Comparison of ENCODE assay signal across 2 cellular contexts in the genomic region with DNA sequence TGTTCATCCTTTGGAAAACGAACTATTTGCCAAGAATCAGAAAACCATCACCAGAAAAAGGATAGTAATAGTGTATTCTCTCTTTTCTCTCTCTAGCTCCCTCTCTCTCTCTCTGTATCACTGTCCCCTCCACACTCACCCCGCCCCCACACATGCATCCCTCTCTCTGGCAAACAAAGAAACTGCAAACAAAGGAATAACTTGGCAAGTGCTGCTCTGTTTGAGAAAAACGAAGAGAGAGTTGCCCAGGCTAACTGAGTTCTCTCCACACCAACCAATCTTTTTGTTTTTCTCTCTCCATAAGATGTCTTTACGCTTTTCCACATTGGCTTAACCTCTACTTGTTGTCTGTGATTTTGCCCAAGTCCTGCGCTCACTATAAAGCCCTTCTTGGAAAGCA.
TF ChIP-seq lines count a peak whose summit lies in the region.

No MANE protein-coding gene starts in this region.

TF ChIP-seq in GM23338, 12 proteins besides CTCF, POLR2A, EP300 and RAD21:
- TF ChIP-seq, protein P1, sequence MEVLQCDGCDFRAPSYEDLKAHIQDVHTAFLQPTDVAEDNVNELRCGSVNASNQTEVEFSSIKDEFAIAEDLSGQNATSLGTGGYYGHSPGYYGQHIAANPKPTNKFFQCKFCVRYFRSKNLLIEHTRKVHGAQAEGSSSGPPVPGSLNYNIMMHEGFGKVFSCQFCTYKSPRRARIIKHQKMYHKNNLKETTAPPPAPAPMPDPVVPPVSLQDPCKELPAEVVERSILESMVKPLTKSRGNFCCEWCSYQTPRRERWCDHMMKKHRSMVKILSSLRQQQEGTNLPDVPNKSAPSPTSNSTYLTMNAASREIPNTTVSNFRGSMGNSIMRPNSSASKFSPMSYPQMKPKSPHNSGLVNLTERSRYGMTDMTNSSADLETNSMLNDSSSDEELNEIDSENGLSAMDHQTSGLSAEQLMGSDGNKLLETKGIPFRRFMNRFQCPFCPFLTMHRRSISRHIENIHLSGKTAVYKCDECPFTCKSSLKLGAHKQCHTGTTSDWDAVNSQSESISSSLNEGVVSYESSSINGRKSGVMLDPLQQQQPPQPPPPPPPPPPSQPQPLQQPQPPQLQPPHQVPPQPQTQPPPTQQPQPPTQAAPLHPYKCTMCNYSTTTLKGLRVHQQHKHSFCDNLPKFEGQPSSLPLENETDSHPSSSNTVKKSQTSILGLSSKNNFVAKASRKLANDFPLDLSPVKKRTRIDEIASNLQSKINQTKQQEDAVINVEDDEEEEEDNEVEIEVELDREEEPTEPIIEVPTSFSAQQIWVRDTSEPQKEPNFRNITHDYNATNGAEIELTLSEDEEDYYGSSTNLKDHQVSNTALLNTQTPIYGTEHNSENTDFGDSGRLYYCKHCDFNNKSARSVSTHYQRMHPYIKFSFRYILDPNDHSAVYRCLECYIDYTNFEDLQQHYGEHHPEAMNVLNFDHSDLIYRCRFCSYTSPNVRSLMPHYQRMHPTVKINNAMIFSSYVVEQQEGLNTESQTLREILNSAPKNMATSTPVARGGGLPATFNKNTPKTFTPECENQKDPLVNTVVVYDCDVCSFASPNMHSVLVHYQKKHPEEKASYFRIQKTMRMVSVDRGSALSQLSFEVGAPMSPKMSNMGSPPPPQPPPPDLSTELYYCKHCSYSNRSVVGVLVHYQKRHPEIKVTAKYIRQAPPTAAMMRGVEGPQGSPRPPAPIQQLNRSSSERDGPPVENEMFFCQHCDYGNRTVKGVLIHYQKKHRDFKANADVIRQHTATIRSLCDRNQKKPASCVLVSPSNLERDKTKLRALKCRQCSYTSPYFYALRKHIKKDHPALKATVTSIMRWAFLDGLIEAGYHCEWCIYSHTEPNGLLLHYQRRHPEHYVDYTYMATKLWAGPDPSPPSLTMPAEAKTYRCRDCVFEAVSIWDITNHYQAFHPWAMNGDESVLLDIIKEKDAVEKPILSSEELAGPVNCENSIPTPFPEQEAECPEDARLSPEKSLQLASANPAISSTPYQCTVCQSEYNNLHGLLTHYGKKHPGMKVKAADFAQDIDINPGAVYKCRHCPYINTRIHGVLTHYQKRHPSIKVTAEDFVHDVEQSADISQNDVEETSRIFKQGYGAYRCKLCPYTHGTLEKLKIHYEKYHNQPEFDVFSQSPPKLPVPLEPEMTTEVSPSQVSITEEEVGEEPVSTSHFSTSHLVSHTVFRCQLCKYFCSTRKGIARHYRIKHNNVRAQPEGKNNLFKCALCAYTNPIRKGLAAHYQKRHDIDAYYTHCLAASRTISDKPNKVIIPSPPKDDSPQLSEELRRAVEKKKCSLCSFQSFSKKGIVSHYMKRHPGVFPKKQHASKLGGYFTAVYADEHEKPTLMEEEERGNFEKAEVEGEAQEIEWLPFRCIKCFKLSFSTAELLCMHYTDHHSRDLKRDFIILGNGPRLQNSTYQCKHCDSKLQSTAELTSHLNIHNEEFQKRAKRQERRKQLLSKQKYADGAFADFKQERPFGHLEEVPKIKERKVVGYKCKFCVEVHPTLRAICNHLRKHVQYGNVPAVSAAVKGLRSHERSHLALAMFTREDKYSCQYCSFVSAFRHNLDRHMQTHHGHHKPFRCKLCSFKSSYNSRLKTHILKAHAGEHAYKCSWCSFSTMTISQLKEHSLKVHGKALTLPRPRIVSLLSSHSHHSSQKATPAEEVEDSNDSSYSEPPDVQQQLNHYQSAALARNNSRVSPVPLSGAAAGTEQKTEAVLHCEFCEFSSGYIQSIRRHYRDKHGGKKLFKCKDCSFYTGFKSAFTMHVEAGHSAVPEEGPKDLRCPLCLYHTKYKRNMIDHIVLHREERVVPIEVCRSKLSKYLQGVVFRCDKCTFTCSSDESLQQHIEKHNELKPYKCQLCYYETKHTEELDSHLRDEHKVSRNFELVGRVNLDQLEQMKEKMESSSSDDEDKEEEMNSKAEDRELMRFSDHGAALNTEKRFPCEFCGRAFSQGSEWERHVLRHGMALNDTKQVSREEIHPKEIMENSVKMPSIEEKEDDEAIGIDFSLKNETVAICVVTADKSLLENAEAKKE (CRISPR knock-in tag; IDR thresholded peaks at IDR 0.05): peak; percentile 56
- TF ChIP-seq, protein P2, sequence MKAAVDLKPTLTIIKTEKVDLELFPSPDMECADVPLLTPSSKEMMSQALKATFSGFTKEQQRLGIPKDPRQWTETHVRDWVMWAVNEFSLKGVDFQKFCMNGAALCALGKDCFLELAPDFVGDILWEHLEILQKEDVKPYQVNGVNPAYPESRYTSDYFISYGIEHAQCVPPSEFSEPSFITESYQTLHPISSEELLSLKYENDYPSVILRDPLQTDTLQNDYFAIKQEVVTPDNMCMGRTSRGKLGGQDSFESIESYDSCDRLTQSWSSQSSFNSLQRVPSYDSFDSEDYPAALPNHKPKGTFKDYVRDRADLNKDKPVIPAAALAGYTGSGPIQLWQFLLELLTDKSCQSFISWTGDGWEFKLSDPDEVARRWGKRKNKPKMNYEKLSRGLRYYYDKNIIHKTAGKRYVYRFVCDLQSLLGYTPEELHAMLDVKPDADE (IDR thresholded peaks at IDR 0.05): no peak

TF ChIP-seq in SK-N-SH, 30 proteins besides CTCF, POLR2A, EP300 and RAD21:
- no peak for TF ChIP-seq YY1 (IDR thresholded peaks at IDR 0.05; ENCODE audit: low read depth)
- TF ChIP-seq RXRA (IDR thresholded peaks at IDR 0.05; ENCODE audit: borderline replicate concordance, low read depth): no peak
- no peak for TF ChIP-seq NRF1 (IDR thresholded peaks at IDR 0.05; ENCODE audit: low read depth, low read length)
- TF ChIP-seq ELF1 (IDR thresholded peaks at IDR 0.05): no peak
- TF ChIP-seq, protein P3, sequence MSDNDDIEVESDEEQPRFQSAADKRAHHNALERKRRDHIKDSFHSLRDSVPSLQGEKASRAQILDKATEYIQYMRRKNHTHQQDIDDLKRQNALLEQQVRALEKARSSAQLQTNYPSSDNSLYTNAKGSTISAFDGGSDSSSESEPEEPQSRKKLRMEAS (IDR thresholded peaks at IDR 0.05; ENCODE audit: low read depth): no peak
- TF ChIP-seq, protein P4, sequence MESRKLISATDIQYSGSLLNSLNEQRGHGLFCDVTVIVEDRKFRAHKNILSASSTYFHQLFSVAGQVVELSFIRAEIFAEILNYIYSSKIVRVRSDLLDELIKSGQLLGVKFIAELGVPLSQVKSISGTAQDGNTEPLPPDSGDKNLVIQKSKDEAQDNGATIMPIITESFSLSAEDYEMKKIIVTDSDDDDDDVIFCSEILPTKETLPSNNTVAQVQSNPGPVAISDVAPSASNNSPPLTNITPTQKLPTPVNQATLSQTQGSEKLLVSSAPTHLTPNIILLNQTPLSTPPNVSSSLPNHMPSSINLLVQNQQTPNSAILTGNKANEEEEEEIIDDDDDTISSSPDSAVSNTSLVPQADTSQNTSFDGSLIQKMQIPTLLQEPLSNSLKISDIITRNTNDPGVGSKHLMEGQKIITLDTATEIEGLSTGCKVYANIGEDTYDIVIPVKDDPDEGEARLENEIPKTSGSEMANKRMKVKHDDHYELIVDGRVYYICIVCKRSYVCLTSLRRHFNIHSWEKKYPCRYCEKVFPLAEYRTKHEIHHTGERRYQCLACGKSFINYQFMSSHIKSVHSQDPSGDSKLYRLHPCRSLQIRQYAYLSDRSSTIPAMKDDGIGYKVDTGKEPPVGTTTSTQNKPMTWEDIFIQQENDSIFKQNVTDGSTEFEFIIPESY (IDR thresholded peaks at IDR 0.05; ENCODE audit: borderline replicate concordance, low read depth): no peak
- no peak for TF ChIP-seq CHD2 (IDR thresholded peaks at IDR 0.05; ENCODE audit: low read length, partially characterized antibody)
- no peak for TF ChIP-seq GATA2 (CRISPR knock-in tag; IDR thresholded peaks at IDR 0.05)
- TF ChIP-seq RFX5 (IDR thresholded peaks at IDR 0.05; ENCODE audit: low read length): no peak
- TF ChIP-seq, protein P5, sequence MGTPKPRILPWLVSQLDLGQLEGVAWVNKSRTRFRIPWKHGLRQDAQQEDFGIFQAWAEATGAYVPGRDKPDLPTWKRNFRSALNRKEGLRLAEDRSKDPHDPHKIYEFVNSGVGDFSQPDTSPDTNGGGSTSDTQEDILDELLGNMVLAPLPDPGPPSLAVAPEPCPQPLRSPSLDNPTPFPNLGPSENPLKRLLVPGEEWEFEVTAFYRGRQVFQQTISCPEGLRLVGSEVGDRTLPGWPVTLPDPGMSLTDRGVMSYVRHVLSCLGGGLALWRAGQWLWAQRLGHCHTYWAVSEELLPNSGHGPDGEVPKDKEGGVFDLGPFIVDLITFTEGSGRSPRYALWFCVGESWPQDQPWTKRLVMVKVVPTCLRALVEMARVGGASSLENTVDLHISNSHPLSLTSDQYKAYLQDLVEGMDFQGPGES (IDR thresholded peaks at IDR 0.05; ENCODE audit: low read depth, low read length): no peak
- no peak for TF ChIP-seq FOXJ3 (CRISPR knock-in tag; IDR thresholded peaks at IDR 0.05)
- TF ChIP-seq, protein P6, sequence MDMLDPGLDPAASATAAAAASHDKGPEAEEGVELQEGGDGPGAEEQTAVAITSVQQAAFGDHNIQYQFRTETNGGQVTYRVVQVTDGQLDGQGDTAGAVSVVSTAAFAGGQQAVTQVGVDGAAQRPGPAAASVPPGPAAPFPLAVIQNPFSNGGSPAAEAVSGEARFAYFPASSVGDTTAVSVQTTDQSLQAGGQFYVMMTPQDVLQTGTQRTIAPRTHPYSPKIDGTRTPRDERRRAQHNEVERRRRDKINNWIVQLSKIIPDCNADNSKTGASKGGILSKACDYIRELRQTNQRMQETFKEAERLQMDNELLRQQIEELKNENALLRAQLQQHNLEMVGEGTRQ (IDR thresholded peaks at IDR 0.05; ENCODE audit: borderline replicate concordance, low read depth, low read length): no peak
- TF ChIP-seq GABPA (IDR thresholded peaks at IDR 0.05; ENCODE audit: low read depth): no peak
- TF ChIP-seq SMC3 (IDR thresholded peaks at IDR 0.05; ENCODE audit: low read depth, low read length): no peak
- TF ChIP-seq EZH2phosphoT487 (IDR thresholded peaks at IDR 0.05; ENCODE audit: borderline replicate concordance, low read depth): no peak
- no peak for TF ChIP-seq TAF1 (IDR thresholded peaks at IDR 0.05; ENCODE audit: borderline replicate concordance, low read depth, low read length)
